ENCODE assay signal across 8 cellular contexts in genomic region chr10:72625608-72626443, GRCh38. TPM values are rescaled to one million over a fixed set of nuclear protein-coding genes. Genes with fewer than 3 reads are reported as not detected.
DNase-seq lines count a peak whose midpoint lies in the region; ATAC-seq, FAIRE-seq and TF ChIP-seq lines count a peak whose summit lies in the region.

Gene MICU1, minus strand, starts transcription at chr10:72626079. Its CDS starts 59,286 bp downstream, at chr10:72566793.

- in situ Hi-C loops in ACHN (cut with HindIII; ENCODE audit: low pct_ligation_motif_present, low pct_unique_long_range_greater_than_20kb, low sequenced_read_pairs): no loop called here

- DNase-seq in ACHN: peak; percentile 98
- DNase-seq in NCI-H2227 treated with DMSO at 0.1 percent for 48 hours (lab: John Stamatoyannopoulos, UW): peak; percentile 93
- peak; percentile 86 for DNase-seq in bronchial epithelial cell (ENCODE audit: low read depth)
- DNase-seq in iPS-NIHi11 (ENCODE audit: low spot score): peak; percentile 99
- peak; percentile 83 for DNase-seq in smooth muscle cell (lab: John Stamatoyannopoulos, UW; ENCODE audit: unreplicated experiment)

- H3K27me3 ChIP-seq in bronchial epithelial cell (ENCODE audit: control insufficient read depth, insufficient read depth, low read length) (no peaks in the 10 kb centered on the region), smooth muscle cell (ENCODE audit: low read depth) (no peaks in the 10 kb centered on the region)

- TF ChIP-seq CTCF in WI38 (IDR thresholded peaks at IDR 0.05; ENCODE audit: low read depth, low read length) (no peak), bronchial epithelial cell (IDR thresholded peaks at IDR 0.05; ENCODE audit: insufficient read depth, low read length, severe bottlenecking) (no peak), smooth muscle cell (IDR thresholded peaks at IDR 0.05; ENCODE audit: borderline replicate concordance, insufficient read depth, poor library complexity, severe bottlenecking) (no peak)

- peak within 1 kb of the TSS; percentile 68 for H3K27ac ChIP-seq in smooth muscle cell (ENCODE audit: low read depth)

- peaks cover 13% of the 10 kb centered on the region for H3K4me1 ChIP-seq in smooth muscle cell (ENCODE audit: low read depth)

- ATAC-seq in GM18873 (IDR thresholded peaks at IDR 0.05; ENCODE audit: low FRiP score, unreplicated experiment) (peak; percentile 95), HG03139 (IDR thresholded peaks at IDR 0.05; ENCODE audit: unreplicated experiment) (peak; percentile 96)

- peak within 1 kb of the TSS; percentile 80 for H3K9ac ChIP-seq in smooth muscle cell (ENCODE audit: low read depth)

- H3K4me3 ChIP-seq in WI38 (ENCODE audit: low read depth, low read length) (peak within 1 kb of the TSS; percentile 95), bronchial epithelial cell (ENCODE audit: low read depth, low read length) (peak within 1 kb of the TSS; percentile 98), smooth muscle cell (peak within 1 kb of the TSS; percentile 58)

- no peaks in the 10 kb centered on the region for H3F3A ChIP-seq in smooth muscle cell (ENCODE audit: low read depth)

- H3K79me2 ChIP-seq in smooth muscle cell (ENCODE audit: low read depth): peaks cover 42% of the 10 kb centered on the region

- H3K4me2 ChIP-seq in smooth muscle cell: peak within 1 kb of the TSS; percentile 84

- no peaks in the 10 kb centered on the region for H3K36me3 ChIP-seq in bronchial epithelial cell (ENCODE audit: control insufficient read depth, insufficient read depth, low read length)
- no peaks in the 10 kb centered on the region for H3K36me3 ChIP-seq in smooth muscle cell (ENCODE audit: low read depth)

- peak within 1 kb of the TSS; percentile 81 for H2AFZ ChIP-seq in smooth muscle cell (ENCODE audit: low read depth)

- H4K20me1 ChIP-seq in smooth muscle cell (ENCODE audit: low read depth): peaks cover 9% of the 10 kb centered on the region

- H3K9me3 ChIP-seq in smooth muscle cell (replicated peaks; ENCODE audit: low read depth): no peaks in the 10 kb centered on the region

- peak; percentile 28 for FAIRE-seq in bronchial epithelial cell (lab: Jason Lieb, UNC)

- WGBS in smooth muscle cell (ENCODE audit: low lambda C conversion rate): 1% methylated on average over 42 of the region's 49 CpGs

RNA-seq across cellular contexts. Expression of gene MICU1, which starts in this region (rescaled TPM):
- total RNA-seq in bronchial epithelial cell (20.8 and 21.1 TPM in 2 replicates), smooth muscle cell (35.0 and 40.0 TPM in 2 replicates)
- 30.7 and 35.1 TPM in 2 replicates for polyA plus RNA-seq in smooth muscle cell

Comparison
In these comparisons a context has a peak if more than half of its experiments do, and no peak if none do; other contexts are left out.
1. Peak in every context shown above with its lines: DNase-seq, ATAC-seq, H3K4me3 ChIP-seq and H3K27ac ChIP-seq.